16 cellular contexts compared by ENCODE assay signal in genomic region chr10:25483999-25484398, GRCh38.
DNase-seq lines count a peak whose midpoint lies in the region; ATAC-seq and TF ChIP-seq lines count a peak whose summit lies in the region.
"Had no signal": no experiment of that assay in that cellular context is flagged by ENCODE, and none has a peak within 500 bp of the region (broad histone marks: within the 10 kb centered on the region; RNA-seq: fewer than 3 reads in every experiment).

No MANE protein-coding gene starts in this region.

- H3K27me3 ChIP-seq in esophagus squamous epithelium, result no peaks in the 10 kb centered on the region

- no peak overlapping the region for H3K4me3 ChIP-seq in LNCaP clone FGC (ENCODE audit: low read depth, low read length)
- H3K4me3 ChIP-seq in esophagus squamous epithelium, result no peak overlapping the region
- H3K4me3 ChIP-seq: GM12878, GM23338 had no signal

- no peak overlapping the region for H3K27ac ChIP-seq in esophagus squamous epithelium

- peak overlapping the region; percentile 34 for H3K27ac Mint-ChIP-seq in activated T-helper 2 cell treated with anti-CD3 and anti-CD28 coated beads, Interferon-gamma antibody, Interleukin-2, Interleukin-4, amounts not matched to agents 10 μg/mL and 5 μg/mL and 100 μg/mL, durations not matched to agents 14 hours and 24 hours and 36 hours
- H3K27ac Mint-ChIP-seq: GM23338, H9 had no signal

- peaks cover 31% of the 10 kb centered on the region for H3K9me3 Mint-ChIP-seq in activated T-helper 2 cell treated with anti-CD3 and anti-CD28 coated beads, Interferon-gamma antibody, Interleukin-2, Interleukin-4, amounts not matched to agents 10 μg/mL and 5 μg/mL and 100 μg/mL, durations not matched to agents 14 hours and 24 hours and 36 hours

- H3K9me3 ChIP-seq in esophagus squamous epithelium, result no peaks in the 10 kb centered on the region

- no peaks in the 10 kb centered on the region for H3K27me3 Mint-ChIP-seq in activated T-helper 2 cell treated with anti-CD3 and anti-CD28 coated beads, Interferon-gamma antibody, Interleukin-2, Interleukin-4, amounts not matched to agents 10 μg/mL and 5 μg/mL and 100 μg/mL, durations not matched to agents 14 hours and 24 hours and 36 hours (ENCODE audit: low read depth)

- no peaks in the 10 kb centered on the region for H3K4me1 Mint-ChIP-seq in activated T-helper 2 cell treated with anti-CD3 and anti-CD28 coated beads, Interferon-gamma antibody, Interleukin-2, Interleukin-4, amounts not matched to agents 10 μg/mL and 5 μg/mL and 100 μg/mL, durations not matched to agents 14 hours and 24 hours and 36 hours (ENCODE audit: low read depth)
- H3K4me1 Mint-ChIP-seq: CD4-positive, alpha-beta memory T cell had no signal

- H3K4me3 Mint-ChIP-seq in activated T-helper 2 cell treated with anti-CD3 and anti-CD28 coated beads, Interferon-gamma antibody, Interleukin-2, Interleukin-4, amounts not matched to agents 10 μg/mL and 5 μg/mL and 100 μg/mL, durations not matched to agents 14 hours and 24 hours and 36 hours (ENCODE audit: low read depth), result no peak overlapping the region
- H3K4me3 Mint-ChIP-seq: CD4-positive, alpha-beta memory T cell; GM23338; H9 had no signal

- H3K36me3 ChIP-seq in esophagus squamous epithelium, result no peaks in the 10 kb centered on the region

- no peak for ATAC-seq in GM19455 (IDR thresholded peaks at IDR 0.05; ENCODE audit: unreplicated experiment)
- ATAC-seq: GM12878, GM23338, HCT116 had no signal

- no peaks in the 10 kb centered on the region for H3K36me3 Mint-ChIP-seq in activated T-helper 2 cell treated with anti-CD3 and anti-CD28 coated beads, Interferon-gamma antibody, Interleukin-2, Interleukin-4, amounts not matched to agents 10 μg/mL and 5 μg/mL and 100 μg/mL, durations not matched to agents 14 hours and 24 hours and 36 hours (ENCODE audit: low read depth)
- H3K36me3 Mint-ChIP-seq: CD4-positive, alpha-beta memory T cell had no signal

- no peak for TF ChIP-seq CTCF in LNCaP clone FGC (IDR thresholded peaks at IDR 0.05; ENCODE audit: control insufficient read depth, extremely low read depth, insufficient read depth)
- TF ChIP-seq CTCF in esophagus squamous epithelium (IDR thresholded peaks at IDR 0.05), result no peak

- no peak for TF ChIP-seq POLR2A in esophagus squamous epithelium (IDR thresholded peaks at IDR 0.05)

- DNase-seq in LNCaP clone FGC (ENCODE audit: low read depth) (peak; percentile 42), cerebellum (ENCODE audit: low spot score) (peak; percentile 43), putamen (ENCODE audit: low spot score) (peak; percentile 45), esophagus squamous epithelium (lab: John Stamatoyannopoulos, UW) (no peak), NCI-H1048 (lab: John Stamatoyannopoulos, UW) (no peak)
- no peak for DNase-seq in activated T-helper 2 cell treated with anti-CD3 and anti-CD28 coated beads, Interferon-gamma antibody, Interleukin-2, Interleukin-4, amounts not matched to agents 10 μg/mL and 5 μg/mL and 100 μg/mL, durations not matched to agents 14 hours and 24 hours and 36 hours (ENCODE audit: low spot score)
- DNase-seq: Calu3; CD4-positive, alpha-beta memory T cell; COR-L47; DMS53; DMS79 treated with DMSO at 0.1 percent for 48 hours; H9 had no signal

- no peaks in the 10 kb centered on the region for H3K4me1 ChIP-seq in esophagus squamous epithelium

- 56 to 57% methylated on average over 4 of the region's 4 CpGs for WGBS in esophagus squamous epithelium, 2 donors

- intact Hi-C loops in activated T-helper 2 cell treated with anti-CD3 and anti-CD28 coated beads, Interferon-gamma antibody, Interleukin-2, Interleukin-4, amounts not matched to agents 10 μg/mL and 5 μg/mL and 100 μg/mL, durations not matched to agents 14 hours and 24 hours and 36 hours (cut with micrococcal nuclease), result no loop called here
- intact Hi-C loops in esophagus squamous epithelium (cut with DNase I), result no loop called here

Comparison
In these comparisons a context has a peak if more than half of its experiments do, and no peak if none do; other contexts are left out.
1. DNase-seq: peak in LNCaP clone FGC (single experiment), cerebellum (single experiment) and putamen (single experiment); none in activated T-helper 2 cell treated with anti-CD3 and anti-CD28 coated beads, Interferon-gamma antibody, Interleukin-2, Interleukin-4, amounts not matched to agents 10 μg/mL and 5 μg/mL and 100 μg/mL, durations not matched to agents 14 hours and 24 hours and 36 hours (single experiment), esophagus squamous epithelium (single experiment) and NCI-H1048 (single experiment).